Comparison of ENCODE assay signal across 8 cellular contexts in the genomic region with DNA sequence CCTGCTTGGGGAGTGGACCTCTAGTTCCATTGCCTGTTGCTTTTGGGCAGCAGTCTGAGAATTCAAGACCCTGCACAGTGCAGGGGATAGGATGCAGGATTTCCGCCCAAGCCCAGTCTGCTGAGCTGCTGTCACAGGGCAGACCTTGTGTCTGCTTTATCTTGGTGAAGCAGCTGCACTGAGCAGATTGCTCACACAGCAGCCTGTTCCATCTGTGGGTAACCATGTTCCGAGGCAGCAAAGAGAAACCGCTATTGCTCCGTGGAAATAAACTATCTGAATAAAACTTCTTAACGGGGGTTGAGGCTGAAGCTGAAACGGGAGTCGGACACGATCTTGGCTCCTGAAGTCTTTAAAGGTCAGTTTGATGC.
DNase-seq lines count a peak whose midpoint lies in the region; ATAC-seq and TF ChIP-seq lines count a peak whose summit lies in the region.

No MANE protein-coding gene starts in this region.

- H3K4me3 ChIP-seq in WERI-Rb-1 (ENCODE audit: low read depth, low read length) (no peak overlapping the region), colonic mucosa (peak overlapping the region; percentile 22), muscle layer of duodenum (ENCODE audit: low read depth in 1 of 2, low read length in 2 of 2) (peak overlapping the region; percentile 63 to 83), stomach smooth muscle (ENCODE audit: low read length in 2 of 2) (peak overlapping the region; percentile 57 to 71)

- H3K27ac ChIP-seq in WERI-Rb-1, result peak overlapping the region; percentile 53
- peak overlapping the region; percentile 91 for H3K27ac ChIP-seq in colonic mucosa
- peak overlapping the region; percentile 85 for H3K27ac ChIP-seq in muscle layer of duodenum (ENCODE audit: low read length)
- H3K27ac ChIP-seq in stomach smooth muscle (ENCODE audit: low read length), result peak overlapping the region; percentile 91

- peak; percentile 46 for DNase-seq in WERI-Rb-1
- DNase-seq in colonic mucosa, result peak; percentile 68
- no peak for DNase-seq in middle frontal gyrus (ENCODE audit: extremely low spot score, low spot score)
- no peak for DNase-seq in NCI-H510A treated with DMSO at 0.1 percent for 48 hours (lab: John Stamatoyannopoulos, UW)

- H3K36me3 ChIP-seq in WERI-Rb-1 (peaks cover 86% of the 10 kb centered on the region), colonic mucosa (no peaks in the 10 kb centered on the region), muscle layer of duodenum (ENCODE audit: control insufficient read depth in 1 of 2, insufficient read depth in 2 of 2, low read length in 2 of 2) (peaks cover 0 to 11% of the 10 kb centered on the region in 2 donors), stomach smooth muscle (ENCODE audit: control insufficient read depth in 2 of 2, insufficient read depth in 2 of 2, low read length in 2 of 2) (peaks cover 3 to 5% of the 10 kb centered on the region in 2 donors)

- H3K9ac ChIP-seq in colonic mucosa (ENCODE audit: low read depth in 2 of 2, low read length in 2 of 2), result peak overlapping the region; percentile 19 to 93
- H3K9ac ChIP-seq in stomach smooth muscle (ENCODE audit: low read length in 2 of 2), result peak overlapping the region; percentile 66 to 69

- TF ChIP-seq CTCF in WERI-Rb-1 (IDR thresholded peaks at IDR 0.05; ENCODE audit: low read depth, low read length), result no peak
- TF ChIP-seq CTCF in colonic mucosa (IDR thresholded peaks at IDR 0.05), result no peak

- peak; percentile 38 for ATAC-seq in GM18511 (IDR thresholded peaks at IDR 0.05; ENCODE audit: unreplicated experiment)
- peak; percentile 35 for ATAC-seq in HG03039 (IDR thresholded peaks at IDR 0.05; ENCODE audit: unreplicated experiment)

- intact Hi-C loops in colonic mucosa (cut with DNase I), result no loop called here

- H3K27me3 ChIP-seq in WERI-Rb-1 (ENCODE audit: insufficient read depth, low read depth, severe bottlenecking) (no peaks in the 10 kb centered on the region), colonic mucosa (no peaks in the 10 kb centered on the region), muscle layer of duodenum (ENCODE audit: low read depth, low read length) (no peaks in the 10 kb centered on the region), stomach smooth muscle (ENCODE audit: control insufficient read depth in 1 of 2, insufficient read depth in 2 of 2, low read length in 2 of 2) (no peaks in the 10 kb centered on the region)

- no peaks in the 10 kb centered on the region for H3K9me3 ChIP-seq in WERI-Rb-1 (ENCODE audit: severe bottlenecking)
- H3K9me3 ChIP-seq in colonic mucosa, result no peaks in the 10 kb centered on the region
- H3K9me3 ChIP-seq in muscle layer of duodenum (ENCODE audit: control insufficient read depth in 1 of 2, low read length in 2 of 2), result no peaks in the 10 kb centered on the region
- H3K9me3 ChIP-seq in stomach smooth muscle (ENCODE audit: control insufficient read depth in 2 of 2, low read length in 2 of 2), result no peaks in the 10 kb centered on the region

- H3K4me1 ChIP-seq in colonic mucosa, result peaks cover 16% of the 10 kb centered on the region
- H3K4me1 ChIP-seq in muscle layer of duodenum (ENCODE audit: control insufficient read depth in 1 of 2, insufficient read depth in 2 of 2, low read length in 2 of 2), result peaks cover 21 to 37% of the 10 kb centered on the region in 2 donors
- peaks cover 40% of the 10 kb centered on the region for H3K4me1 ChIP-seq in stomach smooth muscle (ENCODE audit: control insufficient read depth, insufficient read depth, low read length)

Comparison
In these comparisons a context has a peak if more than half of its experiments do, and no peak if none do; other contexts are left out.
1. DNase-seq: peak in WERI-Rb-1 (single experiment) and colonic mucosa (single experiment); none in middle frontal gyrus (single experiment) and NCI-H510A treated with DMSO at 0.1 percent for 48 hours (single experiment).
2. Peak in every context shown above with its lines, with median percentiles within 50 percentile points of each other: H3K27ac ChIP-seq.